Comparison of ENCODE assay signal across 18 cellular contexts in genomic region chr7:28419717-28420116, GRCh38. TPM values are rescaled to one million over a fixed set of nuclear protein-coding genes. Genes with fewer than 3 reads are reported as not detected.
DNase-seq lines count a peak whose midpoint lies in the region; ATAC-seq, FAIRE-seq and TF ChIP-seq lines count a peak whose summit lies in the region.
"Had no signal": no experiment of that assay in that cellular context is flagged by ENCODE, and none has a peak within 500 bp of the region (broad histone marks: within the 10 kb centered on the region; RNA-seq: fewer than 3 reads in every experiment).

No MANE protein-coding gene starts in this region.

- dilution Hi-C loops in keratinocyte (cut with MboI; ENCODE audit: extremely low pct_ligation_motif_present, low sequenced_read_pairs) = no loop called here

- no peaks in the 10 kb centered on the region for H3K9me1 ChIP-seq in keratinocyte (ENCODE audit: control insufficient read depth, extremely low read depth, insufficient read depth, low read length)

- H4K20me1 ChIP-seq in keratinocyte (ENCODE audit: control insufficient read depth, extremely low read depth, insufficient read depth, low read length) = no peaks in the 10 kb centered on the region
- H4K20me1 ChIP-seq: BLaER1 treated with 17β-estradiol and CSF1 and Interleukin-3, amounts not matched to agents 10 nM and 100 nM had no signal

- H3K27me3 ChIP-seq in keratinocyte (ENCODE audit: control insufficient read depth, extremely low read depth, insufficient read depth, low read length) (peaks cover 14% of the 10 kb centered on the region), esophagus muscularis mucosa (no peaks in the 10 kb centered on the region)
- H3K27me3 ChIP-seq: SJCRH30, tibial artery had no signal

- H3K4me1 ChIP-seq in keratinocyte (ENCODE audit: control insufficient read depth, extremely low read depth, insufficient read depth, low read length) (peaks cover 6% of the 10 kb centered on the region), esophagus muscularis mucosa (peaks cover 15 to 34% (median 24%) of the 10 kb centered on the region in 4 donors)
- H3K4me1 ChIP-seq: SJCRH30 had no signal

- peak; percentile 67 for FAIRE-seq in keratinocyte (lab: Jason Lieb, UNC)
- FAIRE-seq: TTC549 had no signal

- no peak for TF ChIP-seq CTCF in astrocyte of the spinal cord (IDR thresholded peaks at IDR 0.05; ENCODE audit: low read depth, low read length)
- no peak for TF ChIP-seq CTCF in keratinocyte (optimal IDR thresholded peaks at IDR 0.05 in 1 of 3, IDR thresholded peaks at IDR 0.05 in 1 of 3, conservative IDR thresholded peaks at IDR 0.05 in 1 of 3; ENCODE audit: extremely low read depth in 1 of 3, insufficient read depth in 2 of 3, low read length in 3 of 3)
- TF ChIP-seq CTCF in esophagus muscularis mucosa (IDR thresholded peaks at IDR 0.05) = no peak

- H3K27ac ChIP-seq in keratinocyte (ENCODE audit: control insufficient read depth, insufficient read depth, low read length) (no peak overlapping the region), esophagus muscularis mucosa (replicated peaks in 1 of 4) (peak overlapping the region in 2 of 4 donors; percentile 15 to 17)
- H3K27ac ChIP-seq: BLaER1 treated with 17β-estradiol and CSF1 and Interleukin-3, amounts not matched to agents 10 nM and 100 nM; SJCRH30; tibial artery had no signal

- H3K4me2 ChIP-seq in keratinocyte (ENCODE audit: control insufficient read depth, extremely low read depth, insufficient read depth, low read depth, low read length) = no peak overlapping the region
- H3K4me2 ChIP-seq: BLaER1 treated with 17β-estradiol and CSF1 and Interleukin-3, amounts not matched to agents 10 nM and 100 nM; GM23338 had no signal

- in situ Hi-C loops in ACHN (cut with HindIII; ENCODE audit: low pct_ligation_motif_present, low pct_unique_long_range_greater_than_20kb, low sequenced_read_pairs) = no loop called here
- in situ Hi-C loops in astrocyte of the spinal cord (cut with HindIII; ENCODE audit: low sequenced_read_pairs) = no loop called here

- ATAC-seq in HG02642 (IDR thresholded peaks at IDR 0.05; ENCODE audit: poor library complexity, unreplicated experiment) = no peak
- ATAC-seq: GM23338 had no signal

- 51% methylated on average over 2 of the region's 2 CpGs for WGBS in esophagus muscularis mucosa

- intact Hi-C loops in esophagus muscularis mucosa (cut with DNase I) = loop anchor here (5.0 kb wide), 1 partner anchor 268 kb away; no protein-coding TSS in a partner anchor

- TF ChIP-seq EP300 in esophagus muscularis mucosa (IDR thresholded peaks at IDR 0.05) = no peak

- H3K79me2 ChIP-seq in keratinocyte (ENCODE audit: control insufficient read depth, insufficient read depth, low read length) = no peaks in the 10 kb centered on the region

- DNase-seq in ACHN (peak; percentile 35), HCEC 1CT (peak; percentile 86), astrocyte of the spinal cord (ENCODE audit: low read depth, low spot score) (peak; percentile 69), keratinocyte (ENCODE audit: low read depth, low spot score) (no peak), esophagus muscularis mucosa (ENCODE audit: extremely low spot score) (no peak), NCI-H524 treated with DMSO at 0.1 percent for 48 hours (lab: John Stamatoyannopoulos, UW) (no peak), midbrain (lab: John Stamatoyannopoulos, UW) (no peak)
- DNase-seq: activated gamma-delta T cell, DND-41, Kasumi-1, NCI-H2029, SJCRH30 had no signal

- no peak overlapping the region for H2AFZ ChIP-seq in keratinocyte (ENCODE audit: control insufficient read depth, low read length)
- H2AFZ ChIP-seq: GM23338 had no signal

- TF ChIP-seq POLR2A in esophagus muscularis mucosa (IDR thresholded peaks at IDR 0.05; ENCODE audit: low read depth) = no peak

- H3K9me3 ChIP-seq in keratinocyte (ENCODE audit: control insufficient read depth, low read depth, low read length) (no peaks in the 10 kb centered on the region), esophagus muscularis mucosa (no peaks in the 10 kb centered on the region)
- H3K9me3 ChIP-seq: BLaER1 treated with 17β-estradiol and CSF1 and Interleukin-3, amounts not matched to agents 10 nM and 100 nM; SJCRH30; tibial artery had no signal

- H3K36me3 ChIP-seq in keratinocyte (ENCODE audit: control insufficient read depth in 2 of 2, extremely low read depth in 1 of 2, insufficient read depth in 2 of 2, low read length in 2 of 2) = no peaks in the 10 kb centered on the region
- H3K36me3 ChIP-seq in esophagus muscularis mucosa = no peaks in the 10 kb centered on the region
- H3K36me3 ChIP-seq: BLaER1 treated with 17β-estradiol and CSF1 and Interleukin-3, amounts not matched to agents 10 nM and 100 nM; SJCRH30; tibial artery had no signal

- no peak overlapping the region for H3K9ac ChIP-seq in keratinocyte (ENCODE audit: control insufficient read depth, extremely low read depth, insufficient read depth, low read length)
- H3K9ac ChIP-seq: BLaER1 treated with 17β-estradiol and CSF1 and Interleukin-3, amounts not matched to agents 10 nM and 100 nM had no signal

- no peak overlapping the region for H3K4me3 ChIP-seq in astrocyte of the spinal cord (ENCODE audit: low read depth, low read length)
- H3K4me3 ChIP-seq in keratinocyte (ENCODE audit: control insufficient read depth in 2 of 3, extremely low read depth in 1 of 3, insufficient read depth in 2 of 3, low read depth in 1 of 3, low read length in 3 of 3) = no peak overlapping the region
- H3K4me3 ChIP-seq in esophagus muscularis mucosa = no peak overlapping the region
- H3K4me3 ChIP-seq: BLaER1 treated with 17β-estradiol and CSF1 and Interleukin-3, amounts not matched to agents 10 nM and 100 nM; GM23338; SJCRH30; tibial artery had no signal

RNA-seq across cellular contexts. Expression of gene CREB5, which starts 7.4 kb away (rescaled TPM):
- 4.3 to 7.9 TPM (median 4.6 TPM) in 3 replicates for polyA plus RNA-seq in keratinocyte
- 1.2 TPM for polyA plus RNA-seq in keratinocyte (2011; ENCODE audit: low read depth)
- 4.1 and 5.4 TPM in 2 replicates for polyA plus RNA-seq in keratinocyte (2011; cell fraction: cytosol; rRNA removed)
- polyA plus RNA-seq in keratinocyte (2011; cell fraction: nucleus; rRNA removed) = 18.1 and 20.9 TPM in 2 replicates
- polyA plus RNA-seq in keratinocyte (2012; ENCODE audit: low replicate concordance) = 3.2 and 3.4 TPM in 2 replicates
- 14.1 to 30.0 TPM (median 18.6 TPM) in 3 replicates for polyA minus RNA-seq in keratinocyte
- 5.0 TPM for polyA minus RNA-seq in keratinocyte (2011; cell fraction: cytosol; rRNA and poly(A)+ RNA removed)
- 23.1 and 37.5 TPM in 2 replicates for polyA minus RNA-seq in keratinocyte (2011; cell fraction: nucleus; rRNA and poly(A)+ RNA removed)
- 10 to 100 TPM in 2 of 4 donors, 1 to 10 TPM in 2; 6.6 to 18.6 (median 12.6) TPM for total RNA-seq in esophagus muscularis mucosa
- total RNA-seq: activated CD8-positive, alpha-beta memory T cell treated with anti-CD3 and anti-CD28 coated beads for 36 hours had no signal

Comparison
In these comparisons a context has a peak if more than half of its experiments do, and no peak if none do; other contexts are left out.
1. DNase-seq: peak in ACHN (single experiment), HCEC 1CT (single experiment) and astrocyte of the spinal cord (single experiment); none in keratinocyte (single experiment), esophagus muscularis mucosa (single experiment), NCI-H524 treated with DMSO at 0.1 percent for 48 hours (single experiment) and midbrain (single experiment).